Comparison of ENCODE assay signal across 14 cellular contexts in genomic region chr17:9360610-9361571, GRCh38.
DNase-seq lines count a peak whose midpoint lies in the region; ATAC-seq, FAIRE-seq and TF ChIP-seq lines count a peak whose summit lies in the region.
"Had no signal": no experiment of that assay in that cellular context is flagged by ENCODE, and none has a peak within 500 bp of the region (broad histone marks: within the 10 kb centered on the region; RNA-seq: fewer than 3 reads in every experiment).

No MANE protein-coding gene starts in this region.

- no peak overlapping the region for H3K4me3 Mint-ChIP-seq in CD8-positive, alpha-beta T cell

- CTCF ChIA-PET in HepG2 (lab: Yijun Ruan, JAX; ENCODE audit: low intra/inter-chr PET ratio, low total read pairs), result no interaction called here
- CTCF ChIA-PET in CD8-positive, alpha-beta T cell (lab: Charles Lee), result interaction anchor here (0.6 kb wide), 1 partner anchor 109 kb away, joined by 3 read pairs; no protein-coding TSS in a partner anchor

- FAIRE-seq in HepG2 (lab: Jason Lieb, UNC), result peak; percentile 64
- FAIRE-seq: A204.1, GM12892 had no signal

- in situ Hi-C loops in HepG2 (cut with HindIII; ENCODE audit: extremely low pct_ligation_motif_present, low pct_unique_long_range_greater_than_20kb), result no loop called here

- H3K4me2 ChIP-seq in HepG2 (ENCODE audit: low read depth, low read length), result peak overlapping the region; percentile 63

- TF ChIP-seq RAD21 in HepG2 (CRISPR knock-in tag; IDR thresholded peaks at IDR 0.05), result no peak

- H3K36me3 Mint-ChIP-seq in CD8-positive, alpha-beta T cell, result peaks cover 7% of the 10 kb centered on the region

- H3K27ac ChIP-seq in HepG2 (ENCODE audit: extremely low read length, insufficient read depth, low read length) (peak overlapping the region; percentile 64), upper lobe of right lung (no peak overlapping the region)
- H3K27ac ChIP-seq in CD8-positive, alpha-beta T cell (ENCODE audit: low read depth, low read length), result no peak overlapping the region
- H3K27ac ChIP-seq: HL-60, WERI-Rb-1 had no signal

- no peaks in the 10 kb centered on the region for H3K79me2 ChIP-seq in HepG2 (ENCODE audit: insufficient read depth, low read length)

- DNase-seq in NCI-H82 (lab: John Stamatoyannopoulos, UW) (peak; percentile 23), NCI-H82 treated with DMSO at 0.1 percent for 48 hours (lab: John Stamatoyannopoulos, UW; ENCODE audit: unreplicated experiment) (no peak), choroid plexus epithelial cell (ENCODE audit: low read depth) (peak; percentile 92), HepG2 (ENCODE audit: low spot score) (peak; percentile 90), upper lobe of right lung (no peak), HT-29 (ENCODE audit: low spot score) (no peak)
- DNase-seq in CD8-positive, alpha-beta T cell, result no peak
- DNase-seq: NCI-H69; stimulated activated CD4-positive, alpha-beta T cell treated with anti-CD3 and anti-CD28 coated beads, Interleukin-4, amount 100 ng/mL, for 4 hours; WERI-Rb-1 had no signal

- TF ChIP-seq CTCF in choroid plexus epithelial cell (conservative IDR thresholded peaks at IDR 0.05; ENCODE audit: low read depth, low read length) (no peak), HepG2 (CRISPR knock-in tag; IDR thresholded peaks at IDR 0.05) (no peak), upper lobe of right lung (IDR thresholded peaks at IDR 0.05) (no peak)
- no peak for TF ChIP-seq CTCF in CD8-positive, alpha-beta T cell (IDR thresholded peaks at IDR 0.05)

- H3K9me3 ChIP-seq in HepG2 (ENCODE audit: low read length) (no peaks in the 10 kb centered on the region), upper lobe of right lung (no peaks in the 10 kb centered on the region)
- H3K9me3 ChIP-seq in CD8-positive, alpha-beta T cell (ENCODE audit: low read length), result no peaks in the 10 kb centered on the region

- H3K4me1 ChIP-seq in HepG2 (ENCODE audit: insufficient read depth, low read length) (peaks cover 30% of the 10 kb centered on the region), upper lobe of right lung (peaks cover 7% of the 10 kb centered on the region)
- H3K4me1 ChIP-seq in CD8-positive, alpha-beta T cell (ENCODE audit: insufficient read depth, low read length), result no peaks in the 10 kb centered on the region

- no peak overlapping the region for H2AFZ ChIP-seq in HepG2 (ENCODE audit: low read length)

- POLR2A ChIA-PET in HepG2 (lab: Yijun Ruan, JAX), result interaction anchor here (1.0 kb wide), 2 partner anchors 11 to 12 kb away, joined by 3 read pairs; no protein-coding TSS in a partner anchor
- POLR2A ChIA-PET in CD8-positive, alpha-beta T cell (lab: Charles Lee), result no interaction called here

- H4K20me1 ChIP-seq in HepG2 (ENCODE audit: insufficient read depth, low read length), result no peaks in the 10 kb centered on the region

- H3K9me3 Mint-ChIP-seq in CD8-positive, alpha-beta T cell, result no peaks in the 10 kb centered on the region

- no peaks in the 10 kb centered on the region for H3K36me3 ChIP-seq in HepG2 (replicated peaks in 1 of 2; ENCODE audit: control insufficient read depth in 1 of 2, insufficient read depth in 2 of 2, low read length in 2 of 2)
- H3K36me3 ChIP-seq in upper lobe of right lung, result no peaks in the 10 kb centered on the region
- no peaks in the 10 kb centered on the region for H3K36me3 ChIP-seq in CD8-positive, alpha-beta T cell (ENCODE audit: insufficient read depth, low read length)
- H3K36me3 ChIP-seq: WERI-Rb-1 had no signal

- intact Hi-C loops in HepG2 (cut with micrococcal nuclease; ENCODE audit: unreplicated experiment), result no loop called here
- intact Hi-C loops in upper lobe of right lung (cut with DNase I), result no loop called here
- intact Hi-C loops in CD8-positive, alpha-beta T cell (cut with DNase I, micrococcal nuclease), result no loop called here

- H3K27me3 Mint-ChIP-seq in CD8-positive, alpha-beta T cell (ENCODE audit: low read depth), result no peaks in the 10 kb centered on the region

- no TSS peak for BruUV-seq in HepG2 (replicated peaks; lab: Mats Ljungman, UMichigan)

- no peak overlapping the region; the same call in 1 of the 2 replicates for H3K9ac ChIP-seq in HepG2 (ENCODE audit: insufficient read depth, low read depth, low read length)

- ATAC-seq in HepG2, result peak; percentile 98
- ATAC-seq in upper lobe of right lung, result peak; percentile 80
- no peak for ATAC-seq in CD8-positive, alpha-beta T cell
- ATAC-seq in HG02678 (IDR thresholded peaks at IDR 0.05; ENCODE audit: unreplicated experiment), result no peak

- 2% methylated on average over 17 of the region's 17 CpGs for WGBS in HepG2 (ENCODE audit: low lambda C conversion rate)

- H3K4me3 ChIP-seq in choroid plexus epithelial cell (ENCODE audit: low read depth, low read length), result no peak overlapping the region
- H3K4me3 ChIP-seq in HepG2 (replicated peaks in 1 of 3; ENCODE audit: insufficient read depth in 1 of 3, low read depth in 2 of 3, low read length in 3 of 3), result peak overlapping the region in 2 of 3 experiments; percentile 9 to 19; a peak in 3 of 6 replicates
- H3K4me3 ChIP-seq in upper lobe of right lung, result no peak overlapping the region
- H3K4me3 ChIP-seq in CD8-positive, alpha-beta T cell (ENCODE audit: low read depth, low read length), result no peak overlapping the region

- no peak for TF ChIP-seq POLR2A in HepG2 (IDR thresholded peaks at IDR 0.05; ENCODE audit: insufficient read depth in 1 of 2, low read depth in 2 of 2, low read length in 2 of 2)

- peak; percentile 60 to 63; a peak in 3 of 4 replicates for TF ChIP-seq EP300 in HepG2 (IDR thresholded peaks at IDR 0.05; ENCODE audit: low read depth in 2 of 2, low read length in 2 of 2)
- TF ChIP-seq EP300 in HepG2 (CRISPR knock-in tag; IDR thresholded peaks at IDR 0.05; ENCODE audit: borderline replicate concordance), result peak; percentile 23; the same call in 1 of the 2 replicates

- H3K27me3 ChIP-seq in HepG2 (ENCODE audit: control insufficient read depth in 1 of 2, insufficient read depth in 2 of 2, low read length in 2 of 2), result no peaks in the 10 kb centered on the region
- H3K27me3 ChIP-seq in upper lobe of right lung, result no peaks in the 10 kb centered on the region
- no peaks in the 10 kb centered on the region for H3K27me3 ChIP-seq in CD8-positive, alpha-beta T cell (ENCODE audit: insufficient read depth, low read length)

- peaks cover 11% of the 10 kb centered on the region for H3K4me1 Mint-ChIP-seq in CD8-positive, alpha-beta T cell (ENCODE audit: low read depth)

- no peak overlapping the region for H3K27ac Mint-ChIP-seq in CD8-positive, alpha-beta T cell

TF ChIP-seq in HepG2, 621 proteins besides CTCF, POLR2A, EP300 and RAD21 (continues in another document):
- TF ChIP-seq FOXK1 (CRISPR knock-in tag; IDR thresholded peaks at IDR 0.05; ENCODE audit: borderline replicate concordance, low read depth) (no peak), MAX (IDR thresholded peaks at IDR 0.05) (peak; percentile 25; the same call in 1 of the 2 replicates), ZFP36 (IDR thresholded peaks at IDR 0.05; ENCODE audit: borderline replicate concordance, low read depth, low read length, partially characterized antibody) (no peak), NFIB (CRISPR knock-in tag; IDR thresholded peaks at IDR 0.05; ENCODE audit: borderline replicate concordance) (no peak), ELK4 (CRISPR knock-in tag; IDR thresholded peaks at IDR 0.05; ENCODE audit: borderline replicate concordance) (no peak), REXO4 (CRISPR knock-in tag; IDR thresholded peaks at IDR 0.05; ENCODE audit: borderline replicate concordance) (no peak), ZNF841 (CRISPR knock-in tag; IDR thresholded peaks at IDR 0.05; ENCODE audit: borderline replicate concordance) (no peak), ZNF292 (CRISPR knock-in tag; IDR thresholded peaks at IDR 0.05; ENCODE audit: borderline replicate concordance, low read depth) (peak; percentile 36; the same call in 1 of the 2 replicates), FOXA1 (IDR thresholded peaks at IDR 0.05) (no peak), FOXA1 (CRISPR knock-in tag; IDR thresholded peaks at IDR 0.05) (peak; percentile 38; the same call in 1 of the 2 replicates), ZNF792 (CRISPR knock-in tag; IDR thresholded peaks at IDR 0.05) (no peak), ATAD3A (CRISPR knock-in tag; IDR thresholded peaks at IDR 0.05) (no peak), ZNF737 (CRISPR knock-in tag; IDR thresholded peaks at IDR 0.05; ENCODE audit: borderline replicate concordance) (no peak), CREM (IDR thresholded peaks at IDR 0.05) (peak; percentile 41; the same call in 1 of the 2 replicates), CREM (CRISPR knock-in tag; IDR thresholded peaks at IDR 0.05) (no peak), ZSCAN9 (CRISPR knock-in tag; IDR thresholded peaks at IDR 0.05; ENCODE audit: borderline replicate concordance) (peak; percentile 8; the same call in 1 of the 2 replicates), KDM3A (CRISPR knock-in tag; IDR thresholded peaks at IDR 0.05; ENCODE audit: low read depth) (0 out of 2 replicates have a peak, but pooled peaks have one; percentile 54), CEBPB (IDR thresholded peaks at IDR 0.05; ENCODE audit: borderline replicate concordance, low read depth, low read length) (peak; percentile 93)

Comparison
In these comparisons a context has a peak if more than half of its experiments do, and no peak if none do; other contexts are left out.
1. DNase-seq: peak in NCI-H82 (single experiment), choroid plexus epithelial cell (single experiment) and HepG2 (single experiment); none in NCI-H82 treated with DMSO at 0.1 percent for 48 hours (single experiment), upper lobe of right lung (single experiment), HT-29 (single experiment) and CD8-positive, alpha-beta T cell (0 of 7).
2. H3K4me3 ChIP-seq: peak in HepG2 (2 of 3); none in choroid plexus epithelial cell (single experiment), upper lobe of right lung (single experiment) and CD8-positive, alpha-beta T cell (single experiment).
3. ATAC-seq: peak in HepG2 (single experiment) and upper lobe of right lung (single experiment); none in CD8-positive, alpha-beta T cell (single experiment) and HG02678 (single experiment).